ENCODE assay signal across 9 cellular contexts in genomic region chr11:95715777-95716241, GRCh38.
DNase-seq lines count a peak whose midpoint lies in the region; ATAC-seq lines count a peak whose summit lies in the region.
"Had no signal": no experiment of that assay in that cellular context is flagged by ENCODE, and none has a peak within 500 bp of the region (broad histone marks: within the 10 kb centered on the region; RNA-seq: fewer than 3 reads in every experiment).

No MANE protein-coding gene starts in this region.

- H3K27me3 Mint-ChIP-seq in activated CD4-positive, alpha-beta memory T cell treated with anti-CD3 and anti-CD28 coated beads for 36 hours: no peaks in the 10 kb centered on the region
- peaks cover 8% of the 10 kb centered on the region for H3K27me3 Mint-ChIP-seq in activated CD4-positive, alpha-beta memory T cell treated with anti-CD3 and anti-CD28 coated beads, Interleukin-2, amount 10 ng/mL, durations not matched to agents 7 days and 5 days

- DNase-seq in activated CD4-positive, alpha-beta memory T cell treated with anti-CD3 and anti-CD28 coated beads for 36 hours: peak; percentile 71
- no peak for DNase-seq in activated CD4-positive, alpha-beta memory T cell treated with anti-CD3 and anti-CD28 coated beads, Interleukin-2, amount 10 ng/mL, durations not matched to agents 7 days and 5 days
- DNase-seq in activated CD8-positive, alpha-beta memory T cell treated with anti-CD3 and anti-CD28 coated beads, Interleukin-2, amount 50 U/mL, for 4 hours: peak; percentile 17
- DNase-seq in left kidney (ENCODE audit: low read depth, low spot score) (peak; percentile 28), mesenteric fat pad (ENCODE audit: low spot score) (no peak), OCI-M1 (lab: John Stamatoyannopoulos, UW) (no peak), DMS153 treated with DMSO at 0.1 percent for 48 hours (lab: John Stamatoyannopoulos, UW; ENCODE audit: unreplicated experiment) (no peak)

- H3K4me3 Mint-ChIP-seq in activated CD4-positive, alpha-beta memory T cell treated with anti-CD3 and anti-CD28 coated beads for 36 hours: no peak overlapping the region
- no peak overlapping the region for H3K4me3 Mint-ChIP-seq in activated CD4-positive, alpha-beta memory T cell treated with anti-CD3 and anti-CD28 coated beads, Interleukin-2, amount 10 ng/mL, durations not matched to agents 7 days and 5 days

- H3K9me3 Mint-ChIP-seq in activated CD4-positive, alpha-beta memory T cell treated with anti-CD3 and anti-CD28 coated beads for 36 hours: no peaks in the 10 kb centered on the region
- H3K9me3 Mint-ChIP-seq in activated CD4-positive, alpha-beta memory T cell treated with anti-CD3 and anti-CD28 coated beads, Interleukin-2, amount 10 ng/mL, durations not matched to agents 7 days and 5 days: no peaks in the 10 kb centered on the region

- peaks cover 59% of the 10 kb centered on the region for H3K4me1 Mint-ChIP-seq in activated CD4-positive, alpha-beta memory T cell treated with anti-CD3 and anti-CD28 coated beads for 36 hours (ENCODE audit: low read depth)
- H3K4me1 Mint-ChIP-seq in activated CD4-positive, alpha-beta memory T cell treated with anti-CD3 and anti-CD28 coated beads, Interleukin-2, amount 10 ng/mL, durations not matched to agents 7 days and 5 days: peaks cover 28% of the 10 kb centered on the region

- intact Hi-C loops in activated CD4-positive, alpha-beta memory T cell treated with anti-CD3 and anti-CD28 coated beads for 36 hours (cut with micrococcal nuclease): loop anchor here (1.0 to 2.0 kb wide), 3 partner anchors 16 to 73 kb away; partner anchors contain the start of gene FAM76B

- CTCF ChIA-PET in activated CD4-positive, alpha-beta memory T cell treated with anti-CD3 and anti-CD28 coated beads for 36 hours (lab: Charles Lee): interaction anchor here (0.7 to 15.1 kb wide), 6 partner anchors 10 to 562 kb away, joined by 3 to 389 read pairs (median 6); no protein-coding TSS in a partner anchor
- CTCF ChIA-PET in activated CD4-positive, alpha-beta memory T cell treated with anti-CD3 and anti-CD28 coated beads, Interleukin-2, amount 10 ng/mL, durations not matched to agents 7 days and 5 days (lab: Charles Lee): interaction anchor here (1.0 to 1.6 kb wide), 3 partner anchors 11 to 564 kb away, joined by 5 to 10 read pairs (median 6); no protein-coding TSS in a partner anchor

- peak overlapping the region; percentile 43 for H3K27ac Mint-ChIP-seq in activated CD4-positive, alpha-beta memory T cell treated with anti-CD3 and anti-CD28 coated beads for 36 hours
- no peak overlapping the region for H3K27ac Mint-ChIP-seq in activated CD4-positive, alpha-beta memory T cell treated with anti-CD3 and anti-CD28 coated beads, Interleukin-2, amount 10 ng/mL, durations not matched to agents 7 days and 5 days

- H3K36me3 Mint-ChIP-seq in activated CD4-positive, alpha-beta memory T cell treated with anti-CD3 and anti-CD28 coated beads for 36 hours: no peaks in the 10 kb centered on the region
- H3K36me3 Mint-ChIP-seq in activated CD4-positive, alpha-beta memory T cell treated with anti-CD3 and anti-CD28 coated beads, Interleukin-2, amount 10 ng/mL, durations not matched to agents 7 days and 5 days (ENCODE audit: low read depth): no peaks in the 10 kb centered on the region

- ATAC-seq in HG03175 (IDR thresholded peaks at IDR 0.05; ENCODE audit: unreplicated experiment): peak; percentile 67
- ATAC-seq: A549 had no signal

- POLR2A ChIA-PET in activated CD4-positive, alpha-beta memory T cell treated with anti-CD3 and anti-CD28 coated beads for 36 hours (lab: Charles Lee): interaction anchor here (0.9 to 1.1 kb wide), 2 partner anchors 9 to 561 kb away, joined by 3 to 4 read pairs; no protein-coding TSS in a partner anchor
- POLR2A ChIA-PET in activated CD4-positive, alpha-beta memory T cell treated with anti-CD3 and anti-CD28 coated beads, Interleukin-2, amount 10 ng/mL, durations not matched to agents 7 days and 5 days (lab: Charles Lee): no interaction called here

Comparison
In these comparisons a context has a peak if more than half of its experiments do, and no peak if none do; other contexts are left out.
1. DNase-seq: peak in activated CD4-positive, alpha-beta memory T cell treated with anti-CD3 and anti-CD28 coated beads for 36 hours (single experiment), activated CD8-positive, alpha-beta memory T cell treated with anti-CD3 and anti-CD28 coated beads, Interleukin-2, amount 50 U/mL, for 4 hours (single experiment) and left kidney (single experiment); none in activated CD4-positive, alpha-beta memory T cell treated with anti-CD3 and anti-CD28 coated beads, Interleukin-2, amount 10 ng/mL, durations not matched to agents 7 days and 5 days (single experiment), mesenteric fat pad (single experiment), OCI-M1 (single experiment) and DMS153 treated with DMSO at 0.1 percent for 48 hours (single experiment).